32 cellular contexts compared by ENCODE assay signal in the genomic region with DNA sequence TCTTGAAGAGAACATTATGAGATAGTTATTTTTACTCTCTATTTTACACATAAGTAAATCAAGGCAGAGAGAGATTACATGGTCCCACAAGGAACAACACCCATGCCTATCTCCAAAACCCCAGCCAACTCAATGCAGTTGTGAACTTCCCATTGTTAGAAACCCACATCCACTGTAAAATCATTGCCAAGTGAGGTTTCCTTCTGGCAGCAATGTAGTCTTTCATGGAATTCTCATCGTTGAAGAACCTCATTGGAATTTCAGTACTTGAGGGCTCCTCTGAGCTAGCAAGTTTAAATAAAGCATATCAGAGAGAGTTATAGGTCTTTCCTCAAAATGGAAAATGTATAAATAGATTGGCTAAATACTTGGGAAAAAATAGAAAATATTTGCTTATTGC.
"Had no signal": no experiment of that assay in that cellular context is flagged by ENCODE, and none has a peak within 500 bp of the region (broad histone marks: within the 10 kb centered on the region; RNA-seq: fewer than 3 reads in every experiment).

No MANE protein-coding gene starts in this region.

- DNase-seq: activated CD4-positive, alpha-beta memory T cell treated with anti-CD3 and anti-CD28 coated beads, Interleukin-2, amount 10 ng/mL, durations not matched to agents 7 days and 5 days; activated CD4-positive, alpha-beta T cell treated with anti-CD3 and anti-CD28 coated beads for 1 hour; activated CD4-positive, alpha-beta T cell treated with anti-CD3 and anti-CD28 coated beads for 48 hours; activated CD4-positive, CD25-positive, alpha-beta regulatory T cell; activated effector memory CD4-positive, alpha-beta T cell treated with anti-CD3 and anti-CD28 coated beads, Interleukin-2, amount 50 U/mL, for 16 hours; activated naive CD4-positive, alpha-beta T cell; activated naive CD4-positive, alpha-beta T cell treated with anti-CD3 and anti-CD28 coated beads, Interleukin-2, amount 50 U/mL, for 16 hours; activated naive CD8-positive, alpha-beta T cell treated with anti-CD3 and anti-CD28 coated beads for 36 hours; activated T-cell treated with anti-CD3 and anti-CD28 coated beads, Interleukin-2, amount 50 U/mL, for 1 hour; activated T-cell treated with anti-CD3 and anti-CD28 coated beads, Interleukin-2, amount 50 U/mL, for 72 hours; amniotic stem cell; aorta; brain microvascular endothelial cell; central memory CD4-positive, alpha-beta T cell; NCI-H1092 treated with DMSO at 0.1 percent for 48 hours; NCI-H1417 treated with DMSO at 0.1 percent for 48 hours; NCI-H1930; NCI-H2081 treated with DMSO at 0.1 percent for 48 hours; NCI-H345; NCI-H524 treated with DMSO at 0.1 percent for 48 hours; NK-92 treated with Interleukin-12 subunit alpha and Interleukin-12 subunit beta, amount 100 ng/mL, for 24 hours; PC-3; Peyer's patch; SIG-M5; SW 1271; T-helper 1 cell; T-helper 2 cell; T-helper 9 cell; WERI-Rb-1 had no signal

- H3K4me1 ChIP-seq: Peyer's patch had no signal

- H3K4me3 Mint-ChIP-seq: activated CD4-positive, alpha-beta memory T cell treated with anti-CD3 and anti-CD28 coated beads, Interleukin-2, amount 10 ng/mL, durations not matched to agents 7 days and 5 days; activated naive CD8-positive, alpha-beta T cell treated with anti-CD3 and anti-CD28 coated beads for 36 hours; activated T-cell treated with anti-CD3 and anti-CD28 coated beads, Interleukin-2, amount 50 U/mL, for 72 hours; activated T-helper 17 cell treated with anti-CD3 and anti-CD28 coated beads, Interleukin-2, amount 50 U/mL, for 72 hours had no signal

- H3K36me3 ChIP-seq: brain microvascular endothelial cell, Peyer's patch, WERI-Rb-1 had no signal

- H3K27ac Mint-ChIP-seq: activated CD4-positive, alpha-beta memory T cell treated with anti-CD3 and anti-CD28 coated beads, Interleukin-2, amount 10 ng/mL, durations not matched to agents 7 days and 5 days; activated naive CD8-positive, alpha-beta T cell treated with anti-CD3 and anti-CD28 coated beads for 36 hours; activated T-cell treated with anti-CD3 and anti-CD28 coated beads, Interleukin-2, amount 50 U/mL, for 72 hours; activated T-helper 17 cell treated with anti-CD3 and anti-CD28 coated beads, Interleukin-2, amount 50 U/mL, for 72 hours had no signal

- H3K4me1 Mint-ChIP-seq: activated CD4-positive, alpha-beta memory T cell treated with anti-CD3 and anti-CD28 coated beads, Interleukin-2, amount 10 ng/mL, durations not matched to agents 7 days and 5 days; activated naive CD8-positive, alpha-beta T cell treated with anti-CD3 and anti-CD28 coated beads for 36 hours; activated T-helper 17 cell treated with anti-CD3 and anti-CD28 coated beads, Interleukin-2, amount 50 U/mL, for 72 hours had no signal

- H3K4me3 ChIP-seq: Peyer's patch had no signal

- H3K27me3 ChIP-seq: brain microvascular endothelial cell, Peyer's patch had no signal

- H3K27me3 Mint-ChIP-seq: activated CD4-positive, alpha-beta memory T cell treated with anti-CD3 and anti-CD28 coated beads, Interleukin-2, amount 10 ng/mL, durations not matched to agents 7 days and 5 days; activated naive CD8-positive, alpha-beta T cell treated with anti-CD3 and anti-CD28 coated beads for 36 hours; activated T-helper 17 cell treated with anti-CD3 and anti-CD28 coated beads, Interleukin-2, amount 50 U/mL, for 72 hours had no signal

- H3K27ac ChIP-seq: brain microvascular endothelial cell, Peyer's patch, RWPE1, WERI-Rb-1 had no signal

- H3K9me3 Mint-ChIP-seq: activated naive CD8-positive, alpha-beta T cell treated with anti-CD3 and anti-CD28 coated beads for 36 hours had no signal

- H3K36me3 Mint-ChIP-seq: activated naive CD8-positive, alpha-beta T cell treated with anti-CD3 and anti-CD28 coated beads for 36 hours had no signal

- ATAC-seq: activated T-cell treated with anti-CD3 and anti-CD28 coated beads, Interleukin-2, amount 50 U/mL, for 72 hours; activated T-helper 17 cell treated with anti-CD3 and anti-CD28 coated beads, Interleukin-2, amount 50 U/mL, for 72 hours; PC-3; Right ventricle myocardium inferior had no signal
